1 cellular context compared by ENCODE assay signal in the genomic region with DNA sequence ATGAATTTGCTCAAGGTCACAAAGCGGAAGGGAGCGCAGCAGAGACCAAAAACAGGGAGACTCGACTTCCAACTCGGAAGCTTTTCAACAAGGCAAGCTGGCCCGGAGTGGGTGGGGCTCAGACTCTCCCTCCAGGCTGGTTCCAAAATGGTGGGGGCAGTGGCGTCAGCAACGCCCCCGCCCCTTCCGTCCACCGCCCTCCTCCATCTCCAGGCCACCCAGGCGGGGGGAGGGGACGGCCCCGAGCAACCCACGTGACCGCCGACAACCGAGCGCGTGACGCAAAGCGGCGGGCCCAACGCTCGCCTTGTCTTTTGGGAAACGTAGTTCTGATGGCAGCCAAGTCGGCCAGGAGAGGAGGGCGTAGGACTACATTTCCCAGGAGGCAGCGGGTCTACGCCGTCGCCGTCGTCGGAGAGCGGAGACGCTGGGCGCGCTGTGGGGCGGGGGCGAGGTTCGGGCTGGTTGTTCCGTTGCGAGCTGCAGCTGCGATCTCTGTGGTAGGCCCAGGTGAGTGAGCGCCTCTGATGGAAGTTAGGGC.
TF ChIP-seq lines count a peak whose summit lies in the region.

A gene with protein sequence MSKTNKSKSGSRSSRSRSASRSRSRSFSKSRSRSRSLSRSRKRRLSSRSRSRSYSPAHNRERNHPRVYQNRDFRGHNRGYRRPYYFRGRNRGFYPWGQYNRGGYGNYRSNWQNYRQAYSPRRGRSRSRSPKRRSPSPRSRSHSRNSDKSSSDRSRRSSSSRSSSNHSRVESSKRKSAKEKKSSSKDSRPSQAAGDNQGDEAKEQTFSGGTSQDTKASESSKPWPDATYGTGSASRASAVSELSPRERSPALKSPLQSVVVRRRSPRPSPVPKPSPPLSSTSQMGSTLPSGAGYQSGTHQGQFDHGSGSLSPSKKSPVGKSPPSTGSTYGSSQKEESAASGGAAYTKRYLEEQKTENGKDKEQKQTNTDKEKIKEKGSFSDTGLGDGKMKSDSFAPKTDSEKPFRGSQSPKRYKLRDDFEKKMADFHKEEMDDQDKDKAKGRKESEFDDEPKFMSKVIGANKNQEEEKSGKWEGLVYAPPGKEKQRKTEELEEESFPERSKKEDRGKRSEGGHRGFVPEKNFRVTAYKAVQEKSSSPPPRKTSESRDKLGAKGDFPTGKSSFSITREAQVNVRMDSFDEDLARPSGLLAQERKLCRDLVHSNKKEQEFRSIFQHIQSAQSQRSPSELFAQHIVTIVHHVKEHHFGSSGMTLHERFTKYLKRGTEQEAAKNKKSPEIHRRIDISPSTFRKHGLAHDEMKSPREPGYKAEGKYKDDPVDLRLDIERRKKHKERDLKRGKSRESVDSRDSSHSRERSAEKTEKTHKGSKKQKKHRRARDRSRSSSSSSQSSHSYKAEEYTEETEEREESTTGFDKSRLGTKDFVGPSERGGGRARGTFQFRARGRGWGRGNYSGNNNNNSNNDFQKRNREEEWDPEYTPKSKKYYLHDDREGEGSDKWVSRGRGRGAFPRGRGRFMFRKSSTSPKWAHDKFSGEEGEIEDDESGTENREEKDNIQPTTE (plus strand): TSS at position 448 of the 541 bp plus-strand sequence. CDS start 58,121 bp downstream, outside the sequence.

TF ChIP-seq in K562, 482 proteins besides CTCF, POLR2A, EP300 and RAD21 (continued from another document and continues in another):
- TF ChIP-seq, protein P1, sequence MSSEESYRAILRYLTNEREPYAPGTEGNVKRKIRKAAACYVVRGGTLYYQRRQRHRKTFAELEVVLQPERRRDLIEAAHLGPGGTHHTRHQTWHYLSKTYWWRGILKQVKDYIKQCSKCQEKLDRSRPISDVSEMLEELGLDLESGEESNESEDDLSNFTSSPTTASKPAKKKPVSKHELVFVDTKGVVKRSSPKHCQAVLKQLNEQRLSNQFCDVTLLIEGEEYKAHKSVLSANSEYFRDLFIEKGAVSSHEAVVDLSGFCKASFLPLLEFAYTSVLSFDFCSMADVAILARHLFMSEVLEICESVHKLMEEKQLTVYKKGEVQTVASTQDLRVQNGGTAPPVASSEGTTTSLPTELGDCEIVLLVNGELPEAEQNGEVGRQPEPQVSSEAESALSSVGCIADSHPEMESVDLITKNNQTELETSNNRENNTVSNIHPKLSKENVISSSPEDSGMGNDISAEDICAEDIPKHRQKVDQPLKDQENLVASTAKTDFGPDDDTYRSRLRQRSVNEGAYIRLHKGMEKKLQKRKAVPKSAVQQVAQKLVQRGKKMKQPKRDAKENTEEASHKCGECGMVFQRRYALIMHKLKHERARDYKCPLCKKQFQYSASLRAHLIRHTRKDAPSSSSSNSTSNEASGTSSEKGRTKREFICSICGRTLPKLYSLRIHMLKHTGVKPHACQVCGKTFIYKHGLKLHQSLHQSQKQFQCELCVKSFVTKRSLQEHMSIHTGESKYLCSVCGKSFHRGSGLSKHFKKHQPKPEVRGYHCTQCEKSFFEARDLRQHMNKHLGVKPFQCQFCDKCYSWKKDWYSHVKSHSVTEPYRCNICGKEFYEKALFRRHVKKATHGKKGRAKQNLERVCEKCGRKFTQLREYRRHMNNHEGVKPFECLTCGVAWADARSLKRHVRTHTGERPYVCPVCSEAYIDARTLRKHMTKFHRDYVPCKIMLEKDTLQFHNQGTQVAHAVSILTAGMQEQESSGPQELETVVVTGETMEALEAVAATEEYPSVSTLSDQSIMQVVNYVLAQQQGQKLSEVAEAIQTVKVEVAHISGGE (CRISPR knock-in tag; IDR thresholded peaks at IDR 0.05) = peak in 1 of 3 experiments; percentile 95; a peak in 2 of 6 replicates
- peak; percentile 98 for TF ChIP-seq RBFOX2 (IDR thresholded peaks at IDR 0.05; ENCODE audit: low read depth, low read length)
- TF ChIP-seq ZNF408 (CRISPR knock-in tag; IDR thresholded peaks at IDR 0.05; ENCODE audit: low read depth) = no peak
- peak; percentile 93 for TF ChIP-seq POLR2H (tag; IDR thresholded peaks at IDR 0.05; ENCODE audit: low read depth)
- TF ChIP-seq, protein P2, sequence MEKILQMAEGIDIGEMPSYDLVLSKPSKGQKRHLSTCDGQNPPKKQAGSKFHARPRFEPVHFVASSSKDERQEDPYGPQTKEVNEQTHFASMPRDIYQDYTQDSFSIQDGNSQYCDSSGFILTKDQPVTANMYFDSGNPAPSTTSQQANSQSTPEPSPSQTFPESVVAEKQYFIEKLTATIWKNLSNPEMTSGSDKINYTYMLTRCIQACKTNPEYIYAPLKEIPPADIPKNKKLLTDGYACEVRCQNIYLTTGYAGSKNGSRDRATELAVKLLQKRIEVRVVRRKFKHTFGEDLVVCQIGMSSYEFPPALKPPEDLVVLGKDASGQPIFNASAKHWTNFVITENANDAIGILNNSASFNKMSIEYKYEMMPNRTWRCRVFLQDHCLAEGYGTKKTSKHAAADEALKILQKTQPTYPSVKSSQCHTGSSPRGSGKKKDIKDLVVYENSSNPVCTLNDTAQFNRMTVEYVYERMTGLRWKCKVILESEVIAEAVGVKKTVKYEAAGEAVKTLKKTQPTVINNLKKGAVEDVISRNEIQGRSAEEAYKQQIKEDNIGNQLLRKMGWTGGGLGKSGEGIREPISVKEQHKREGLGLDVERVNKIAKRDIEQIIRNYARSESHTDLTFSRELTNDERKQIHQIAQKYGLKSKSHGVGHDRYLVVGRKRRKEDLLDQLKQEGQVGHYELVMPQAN (IDR thresholded peaks at IDR 0.05; ENCODE audit: borderline replicate concordance) = no peak
- TF ChIP-seq, protein P3, sequence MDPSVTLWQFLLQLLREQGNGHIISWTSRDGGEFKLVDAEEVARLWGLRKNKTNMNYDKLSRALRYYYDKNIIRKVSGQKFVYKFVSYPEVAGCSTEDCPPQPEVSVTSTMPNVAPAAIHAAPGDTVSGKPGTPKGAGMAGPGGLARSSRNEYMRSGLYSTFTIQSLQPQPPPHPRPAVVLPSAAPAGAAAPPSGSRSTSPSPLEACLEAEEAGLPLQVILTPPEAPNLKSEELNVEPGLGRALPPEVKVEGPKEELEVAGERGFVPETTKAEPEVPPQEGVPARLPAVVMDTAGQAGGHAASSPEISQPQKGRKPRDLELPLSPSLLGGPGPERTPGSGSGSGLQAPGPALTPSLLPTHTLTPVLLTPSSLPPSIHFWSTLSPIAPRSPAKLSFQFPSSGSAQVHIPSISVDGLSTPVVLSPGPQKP (CRISPR knock-in tag; IDR thresholded peaks at IDR 0.05) = no peak
- no peak for TF ChIP-seq TAL1 (IDR thresholded peaks at IDR 0.05)
- TF ChIP-seq NFE2 (IDR thresholded peaks at IDR 0.05; ENCODE audit: low read depth) = no peak
- TF ChIP-seq, protein P4, sequence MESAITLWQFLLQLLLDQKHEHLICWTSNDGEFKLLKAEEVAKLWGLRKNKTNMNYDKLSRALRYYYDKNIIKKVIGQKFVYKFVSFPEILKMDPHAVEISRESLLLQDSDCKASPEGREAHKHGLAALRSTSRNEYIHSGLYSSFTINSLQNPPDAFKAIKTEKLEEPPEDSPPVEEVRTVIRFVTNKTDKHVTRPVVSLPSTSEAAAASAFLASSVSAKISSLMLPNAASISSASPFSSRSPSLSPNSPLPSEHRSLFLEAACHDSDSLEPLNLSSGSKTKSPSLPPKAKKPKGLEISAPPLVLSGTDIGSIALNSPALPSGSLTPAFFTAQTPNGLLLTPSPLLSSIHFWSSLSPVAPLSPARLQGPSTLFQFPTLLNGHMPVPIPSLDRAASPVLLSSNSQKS (CRISPR knock-in tag; IDR thresholded peaks at IDR 0.05) = no peak
- no peak for TF ChIP-seq ERF (CRISPR knock-in tag; IDR thresholded peaks at IDR 0.05)
- TF ChIP-seq ZNF668 (CRISPR knock-in tag; IDR thresholded peaks at IDR 0.05) = no peak
- TF ChIP-seq CBX8 (IDR thresholded peaks at IDR 0.05; ENCODE audit: borderline replicate concordance, extremely low read depth, low read depth, low read length, poor library complexity, severe bottlenecking) = no peak
- TF ChIP-seq GATAD2B (IDR thresholded peaks at IDR 0.05; ENCODE audit: borderline replicate concordance) = no peak
- no peak for TF ChIP-seq SMARCC2 (IDR thresholded peaks at IDR 0.05; ENCODE audit: low read depth)
- no peak for TF ChIP-seq HSF4 (CRISPR knock-in tag; IDR thresholded peaks at IDR 0.05; ENCODE audit: borderline replicate concordance)
- TF ChIP-seq HMG20B (CRISPR knock-in tag; IDR thresholded peaks at IDR 0.05) = no peak
- peak; percentile 96 for TF ChIP-seq ESRRA (IDR thresholded peaks at IDR 0.05; ENCODE audit: borderline replicate concordance, low read depth)
- TF ChIP-seq, protein P5, sequence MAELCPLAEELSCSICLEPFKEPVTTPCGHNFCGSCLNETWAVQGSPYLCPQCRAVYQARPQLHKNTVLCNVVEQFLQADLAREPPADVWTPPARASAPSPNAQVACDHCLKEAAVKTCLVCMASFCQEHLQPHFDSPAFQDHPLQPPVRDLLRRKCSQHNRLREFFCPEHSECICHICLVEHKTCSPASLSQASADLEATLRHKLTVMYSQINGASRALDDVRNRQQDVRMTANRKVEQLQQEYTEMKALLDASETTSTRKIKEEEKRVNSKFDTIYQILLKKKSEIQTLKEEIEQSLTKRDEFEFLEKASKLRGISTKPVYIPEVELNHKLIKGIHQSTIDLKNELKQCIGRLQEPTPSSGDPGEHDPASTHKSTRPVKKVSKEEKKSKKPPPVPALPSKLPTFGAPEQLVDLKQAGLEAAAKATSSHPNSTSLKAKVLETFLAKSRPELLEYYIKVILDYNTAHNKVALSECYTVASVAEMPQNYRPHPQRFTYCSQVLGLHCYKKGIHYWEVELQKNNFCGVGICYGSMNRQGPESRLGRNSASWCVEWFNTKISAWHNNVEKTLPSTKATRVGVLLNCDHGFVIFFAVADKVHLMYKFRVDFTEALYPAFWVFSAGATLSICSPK (IDR thresholded peaks at IDR 0.05; ENCODE audit: borderline replicate concordance) = no peak
- TF ChIP-seq XRCC5 (IDR thresholded peaks at IDR 0.05; ENCODE audit: low read depth, low read length) = no peak; the same call in 1 of the 2 replicates
- TF ChIP-seq ZNF780A (CRISPR knock-in tag; IDR thresholded peaks at IDR 0.05) = no peak
- TF ChIP-seq, protein P6, sequence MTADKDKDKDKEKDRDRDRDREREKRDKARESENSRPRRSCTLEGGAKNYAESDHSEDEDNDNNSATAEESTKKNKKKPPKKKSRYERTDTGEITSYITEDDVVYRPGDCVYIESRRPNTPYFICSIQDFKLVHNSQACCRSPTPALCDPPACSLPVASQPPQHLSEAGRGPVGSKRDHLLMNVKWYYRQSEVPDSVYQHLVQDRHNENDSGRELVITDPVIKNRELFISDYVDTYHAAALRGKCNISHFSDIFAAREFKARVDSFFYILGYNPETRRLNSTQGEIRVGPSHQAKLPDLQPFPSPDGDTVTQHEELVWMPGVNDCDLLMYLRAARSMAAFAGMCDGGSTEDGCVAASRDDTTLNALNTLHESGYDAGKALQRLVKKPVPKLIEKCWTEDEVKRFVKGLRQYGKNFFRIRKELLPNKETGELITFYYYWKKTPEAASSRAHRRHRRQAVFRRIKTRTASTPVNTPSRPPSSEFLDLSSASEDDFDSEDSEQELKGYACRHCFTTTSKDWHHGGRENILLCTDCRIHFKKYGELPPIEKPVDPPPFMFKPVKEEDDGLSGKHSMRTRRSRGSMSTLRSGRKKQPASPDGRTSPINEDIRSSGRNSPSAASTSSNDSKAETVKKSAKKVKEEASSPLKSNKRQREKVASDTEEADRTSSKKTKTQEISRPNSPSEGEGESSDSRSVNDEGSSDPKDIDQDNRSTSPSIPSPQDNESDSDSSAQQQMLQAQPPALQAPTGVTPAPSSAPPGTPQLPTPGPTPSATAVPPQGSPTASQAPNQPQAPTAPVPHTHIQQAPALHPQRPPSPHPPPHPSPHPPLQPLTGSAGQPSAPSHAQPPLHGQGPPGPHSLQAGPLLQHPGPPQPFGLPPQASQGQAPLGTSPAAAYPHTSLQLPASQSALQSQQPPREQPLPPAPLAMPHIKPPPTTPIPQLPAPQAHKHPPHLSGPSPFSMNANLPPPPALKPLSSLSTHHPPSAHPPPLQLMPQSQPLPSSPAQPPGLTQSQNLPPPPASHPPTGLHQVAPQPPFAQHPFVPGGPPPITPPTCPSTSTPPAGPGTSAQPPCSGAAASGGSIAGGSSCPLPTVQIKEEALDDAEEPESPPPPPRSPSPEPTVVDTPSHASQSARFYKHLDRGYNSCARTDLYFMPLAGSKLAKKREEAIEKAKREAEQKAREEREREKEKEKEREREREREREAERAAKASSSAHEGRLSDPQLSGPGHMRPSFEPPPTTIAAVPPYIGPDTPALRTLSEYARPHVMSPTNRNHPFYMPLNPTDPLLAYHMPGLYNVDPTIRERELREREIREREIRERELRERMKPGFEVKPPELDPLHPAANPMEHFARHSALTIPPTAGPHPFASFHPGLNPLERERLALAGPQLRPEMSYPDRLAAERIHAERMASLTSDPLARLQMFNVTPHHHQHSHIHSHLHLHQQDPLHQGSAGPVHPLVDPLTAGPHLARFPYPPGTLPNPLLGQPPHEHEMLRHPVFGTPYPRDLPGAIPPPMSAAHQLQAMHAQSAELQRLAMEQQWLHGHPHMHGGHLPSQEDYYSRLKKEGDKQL (CRISPR knock-in tag; IDR thresholded peaks at IDR 0.05; ENCODE audit: borderline replicate concordance) = no peak
- peak; percentile 65 for TF ChIP-seq MTA3 (IDR thresholded peaks at IDR 0.05; ENCODE audit: borderline replicate concordance)
- no peak for TF ChIP-seq BRF1 (IDR thresholded peaks at IDR 0.05; ENCODE audit: borderline replicate concordance, extremely low read depth, insufficient read length)
- peak; percentile 99 for TF ChIP-seq HMGN3 (IDR thresholded peaks at IDR 0.05; ENCODE audit: borderline replicate concordance, extremely low read depth, insufficient read length, low read depth, low read length)
- peak; percentile 60 for TF ChIP-seq MYC (IDR thresholded peaks at IDR 0.05; ENCODE audit: low read depth, low read length)
- TF ChIP-seq MYC (CRISPR knock-in tag; IDR thresholded peaks at IDR 0.05; ENCODE audit: borderline replicate concordance, low read depth) = no peak
- TF ChIP-seq GTF2A2 (tag; IDR thresholded peaks at IDR 0.05) = no peak
- peak; percentile 88 for TF ChIP-seq GABPA (tag; conservative IDR thresholded peaks at IDR 0.05; ENCODE audit: low read depth)
- no peak for TF ChIP-seq DACH1 (IDR thresholded peaks at IDR 0.05; ENCODE audit: partially characterized antibody)
- TF ChIP-seq PCBP2 (IDR thresholded peaks at IDR 0.05; ENCODE audit: low read depth, low read length, poor library complexity, severe bottlenecking) = no peak
- peak; percentile 91; the same call in 1 of the 2 replicates for TF ChIP-seq KLF13 (tag; IDR thresholded peaks at IDR 0.05; ENCODE audit: borderline replicate concordance, low read depth)
- TF ChIP-seq ESRRB (CRISPR knock-in tag; IDR thresholded peaks at IDR 0.05; ENCODE audit: borderline replicate concordance) = no peak
- peak; percentile 28 for TF ChIP-seq POU5F1 (IDR thresholded peaks at IDR 0.05; ENCODE audit: borderline replicate concordance, low read depth, low read length, partially characterized antibody)
- TF ChIP-seq, protein P7, sequence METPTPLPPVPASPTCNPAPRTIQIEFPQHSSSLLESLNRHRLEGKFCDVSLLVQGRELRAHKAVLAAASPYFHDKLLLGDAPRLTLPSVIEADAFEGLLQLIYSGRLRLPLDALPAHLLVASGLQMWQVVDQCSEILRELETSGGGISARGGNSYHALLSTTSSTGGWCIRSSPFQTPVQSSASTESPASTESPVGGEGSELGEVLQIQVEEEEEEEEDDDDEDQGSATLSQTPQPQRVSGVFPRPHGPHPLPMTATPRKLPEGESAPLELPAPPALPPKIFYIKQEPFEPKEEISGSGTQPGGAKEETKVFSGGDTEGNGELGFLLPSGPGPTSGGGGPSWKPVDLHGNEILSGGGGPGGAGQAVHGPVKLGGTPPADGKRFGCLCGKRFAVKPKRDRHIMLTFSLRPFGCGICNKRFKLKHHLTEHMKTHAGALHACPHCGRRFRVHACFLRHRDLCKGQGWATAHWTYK (CRISPR knock-in tag; IDR thresholded peaks at IDR 0.05) = no peak; the same call in 1 of the 2 replicates
